In genomic region chr3:81581966-81582599, GRCh38 we compare ENCODE assay signal across 8 cellular contexts.
A peak's percentile ranks its signal among the peaks of the same experiment; 100 is the strongest.
DNase-seq lines count a peak whose midpoint lies in the region; ATAC-seq, FAIRE-seq and TF ChIP-seq lines count a peak whose summit lies in the region.

No MANE protein-coding gene starts in this region.

- intact Hi-C loops in psoas muscle (cut with DNase I), result no loop called here

- DNase-seq in NK-92 treated with Interleukin-12 subunit alpha and Interleukin-12 subunit beta, amount 100 ng/mL, for 24 hours (lab: John Stamatoyannopoulos, UW), result peak; percentile 1
- DNase-seq in NK-92 (lab: John Stamatoyannopoulos, UW; ENCODE audit: unreplicated experiment) (no peak), GM19239 (ENCODE audit: insufficient read length, low spot score) (no peak), fibroblast of peridontal ligament (ENCODE audit: extremely low read depth) (peak; percentile 56), psoas muscle (no peak), middle frontal gyrus (ENCODE audit: extremely low spot score, low spot score) (no peak)

- TF ChIP-seq CTCF in psoas muscle (IDR thresholded peaks at IDR 0.05), result peak; percentile 40

- H3K27me3 ChIP-seq in psoas muscle (ENCODE audit: insufficient read depth in 3 of 3, low read length in 2 of 3), result no peaks in the 10 kb centered on the region

- ATAC-seq in HG03354 (IDR thresholded peaks at IDR 0.05; ENCODE audit: poor library complexity, severe bottlenecking, unreplicated experiment) (peak; percentile 90), SK-N-SH treated with all-trans-retinoic acid at 6 μM for 48 hours (peak; percentile 90), psoas muscle (peak; percentile 10 to 51 (median 42))

- no peaks in the 10 kb centered on the region for H3K4me1 ChIP-seq in psoas muscle

- H3K27ac ChIP-seq in psoas muscle, result no peak overlapping the region

- WGBS in psoas muscle, 3 donors, result 61 to 66% (median 62%) methylated on average over 5 of the region's 5 CpGs

- no peak overlapping the region for H3K4me3 ChIP-seq in psoas muscle

- H3K36me3 ChIP-seq in psoas muscle (ENCODE audit: insufficient read depth in 1 of 2, low read depth in 1 of 2), result peaks cover 4 to 89% of the 10 kb centered on the region in 2 donors

- H3K9me3 ChIP-seq in psoas muscle, result no peaks in the 10 kb centered on the region

- FAIRE-seq in GM19239 (lab: Jason Lieb, UNC), result peak; percentile 83

TF ChIP-seq in SK-N-SH treated with all-trans-retinoic acid at 6 μM for 48 hours, 23 proteins besides CTCF, POLR2A, EP300 and RAD21:
- TF ChIP-seq ARNTL (CRISPR knock-in tag; IDR thresholded peaks at IDR 0.05; ENCODE audit: borderline replicate concordance, low read depth), result no peak
- TF ChIP-seq ZFP3 (CRISPR knock-in tag; IDR thresholded peaks at IDR 0.05), result no peak
- TF ChIP-seq GLIS3 (CRISPR knock-in tag; IDR thresholded peaks at IDR 0.05), result no peak
- TF ChIP-seq TSHZ2 (CRISPR knock-in tag; IDR thresholded peaks at IDR 0.05), result no peak
- TF ChIP-seq RARB (CRISPR knock-in tag; IDR thresholded peaks at IDR 0.05), result no peak
- no peak for TF ChIP-seq TOX (CRISPR knock-in tag; IDR thresholded peaks at IDR 0.05; ENCODE audit: borderline replicate concordance)
- TF ChIP-seq ZNF70 (CRISPR knock-in tag; IDR thresholded peaks at IDR 0.05), result no peak
- TF ChIP-seq ESRRG (CRISPR knock-in tag; IDR thresholded peaks at IDR 0.05), result no peak
- no peak for TF ChIP-seq SNAI2 (CRISPR knock-in tag; IDR thresholded peaks at IDR 0.05)
- TF ChIP-seq PPARA (CRISPR knock-in tag; IDR thresholded peaks at IDR 0.05; ENCODE audit: borderline replicate concordance), result no peak

Comparison
In these comparisons a context has a peak if more than half of its experiments do, and no peak if none do; other contexts are left out.
1. DNase-seq: peak in NK-92 treated with Interleukin-12 subunit alpha and Interleukin-12 subunit beta, amount 100 ng/mL, for 24 hours (single experiment) and fibroblast of peridontal ligament (single experiment); none in NK-92 (single experiment), GM19239 (single experiment), psoas muscle (0 of 2) and middle frontal gyrus (single experiment).
2. Peak in every context shown above with its lines, with median percentiles within 50 percentile points of each other: ATAC-seq.